In genomic region chr17:73802871-73803270, GRCh38 we compare ENCODE assay signal across 27 cellular contexts.
"Had no signal": no experiment of that assay in that cellular context is flagged by ENCODE, and none has a peak within 500 bp of the region (broad histone marks: within the 10 kb centered on the region; RNA-seq: fewer than 3 reads in every experiment).

No MANE protein-coding gene starts in this region.

- ATAC-seq: activated CD4-positive, alpha-beta T cell treated with anti-CD3 and anti-CD28 coated beads for 36 hours; activated CD8-positive, alpha-beta memory T cell treated with anti-CD3 and anti-CD28 coated beads, Interleukin-2, amount 10 ng/mL, durations not matched to agents 7 days and 5 days; activated CD8-positive, alpha-beta T cell treated with anti-CD3 and anti-CD28 coated beads, Interleukin-2, amount 10 ng/mL, durations not matched to agents 7 days and 5 days; esophagus mucosa; foreskin keratinocyte; gastrocnemius medialis; heart left ventricle had no signal

- H3K27ac ChIP-seq: ascending aorta, breast epithelium, cardiac muscle cell, coronary artery, dorsolateral prefrontal cortex, foreskin keratinocyte, gastrocnemius medialis, heart left ventricle had no signal

- DNase-seq: activated CD4-positive, alpha-beta memory T cell treated with anti-CD3 and anti-CD28 coated beads for 36 hours; activated CD4-positive, alpha-beta T cell treated with anti-CD3 and anti-CD28 coated beads for 36 hours; activated CD4-positive, alpha-beta T cell treated with anti-CD3 and anti-CD28 coated beads, Interleukin-2, amount 10 ng/mL, durations not matched to agents 24 days and 14 days; activated CD4-positive, CD25-positive, alpha-beta regulatory T cell; activated CD4-positive, CD25-positive, alpha-beta regulatory T cell treated with anti-CD3 and anti-CD28 coated beads, Interleukin-2, amount 50 U/mL, for 72 hours; activated CD8-positive, alpha-beta memory T cell treated with anti-CD3 and anti-CD28 coated beads, Interleukin-2, amount 10 ng/mL, durations not matched to agents 7 days and 5 days; activated CD8-positive, alpha-beta memory T cell treated with anti-CD3 and anti-CD28 coated beads, Interleukin-2, amount 50 U/mL, for 4 hours; activated CD8-positive, alpha-beta T cell treated with anti-CD3 and anti-CD28 coated beads, Interleukin-2, amount 10 ng/mL, durations not matched to agents 7 days and 5 days; activated gamma-delta T cell; activated naive CD4-positive, alpha-beta T cell; activated naive CD4-positive, alpha-beta T cell treated with anti-CD3 and anti-CD28 coated beads, Interleukin-2, amount 10 ng/mL, durations not matched to agents 7 days and 5 days; activated naive CD8-positive, alpha-beta T cell treated with anti-CD3 and anti-CD28 coated beads, Interleukin-2, amount 10 ng/mL, durations not matched to agents 7 days and 5 days; activated T-cell treated with anti-CD3 and anti-CD28 coated beads, Interleukin-2, amount 50 U/mL, for 1 hour; activated T-cell treated with anti-CD3 and anti-CD28 coated beads, Interleukin-2, amount 50 U/mL, for 48 hours; central memory CD4-positive, alpha-beta T cell; dorsolateral prefrontal cortex; effector memory CD4-positive, alpha-beta T cell; foreskin keratinocyte; gastrocnemius medialis; glutamatergic neuron; heart left ventricle; T-helper 2 cell had no signal

- H3K4me3 ChIP-seq: ascending aorta, breast epithelium, cardiac muscle cell, coronary artery, dorsolateral prefrontal cortex, gastrocnemius medialis, heart left ventricle had no signal

- H3K9me3 ChIP-seq: ascending aorta, gastrocnemius medialis had no signal

- H3K36me3 ChIP-seq: ascending aorta, breast epithelium, cardiac muscle cell, gastrocnemius medialis, heart left ventricle had no signal

- H3K27me3 ChIP-seq: ascending aorta, cardiac muscle cell, foreskin keratinocyte had no signal

- H3K4me1 ChIP-seq: breast epithelium, foreskin keratinocyte, gastrocnemius medialis had no signal
